Comparison of ENCODE assay signal across 7 cellular contexts in the genomic region with DNA sequence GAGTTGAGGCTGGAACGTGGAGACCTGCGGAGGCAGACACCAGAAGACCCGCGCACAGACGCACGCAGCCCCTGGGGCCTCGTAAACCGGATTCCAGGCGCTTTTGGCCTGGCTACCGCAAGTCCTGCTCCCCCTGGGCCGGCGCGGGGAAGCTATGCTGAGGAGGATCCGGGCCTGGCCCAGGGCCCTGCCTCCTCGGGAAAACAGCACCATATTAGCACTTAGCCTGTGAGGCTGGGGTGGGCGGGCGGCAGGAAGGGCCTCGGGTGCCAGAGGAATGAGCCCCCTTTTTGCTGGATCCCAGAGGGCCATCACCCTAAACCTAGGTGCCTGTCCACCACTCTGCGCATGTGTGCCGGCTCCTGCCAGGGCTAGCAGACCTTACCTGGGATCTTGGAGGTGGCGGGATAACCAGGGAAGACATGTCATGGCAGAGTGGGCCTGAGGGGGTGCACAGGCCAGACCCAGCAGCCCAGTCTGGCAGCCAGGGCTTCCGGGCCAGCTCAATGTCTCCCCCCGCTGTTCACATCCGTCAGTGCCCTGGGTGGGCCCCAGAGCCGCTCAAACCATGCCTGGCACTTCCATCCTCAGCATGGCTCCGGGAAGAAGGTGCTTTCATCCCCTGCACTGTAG. TPM values are rescaled to one million over a fixed set of nuclear protein-coding genes. Genes with fewer than 3 reads are reported as not detected.
A peak's percentile ranks its signal among the peaks of the same experiment; 100 is the strongest.
DNase-seq lines count a peak whose midpoint lies in the region; ATAC-seq and TF ChIP-seq lines count a peak whose summit lies in the region.

No MANE protein-coding gene starts in this region.

- POLR2A ChIA-PET in Panc1 (lab: Charles Lee): interaction anchor here (0.5 kb wide), 1 partner anchor 13 kb away, joined by 13 read pairs; a partner anchor contains a TSS

- H3K27me3 ChIP-seq in Panc1 (ENCODE audit: control insufficient read depth, insufficient read depth, low read length): no peaks in the 10 kb centered on the region
- no peaks in the 10 kb centered on the region for H3K27me3 ChIP-seq in adrenal gland

- no peak overlapping the region for H3K27ac Mint-ChIP-seq in stimulated activated effector memory CD8-positive, alpha-beta T cell treated with anti-CD3 and anti-CD28 coated beads, Interleukin-12 subunit alpha, Interleukin-12 subunit beta, amount 100 ng/mL, for 72 hours

- H3K9me3 ChIP-seq in Panc1 (ENCODE audit: control insufficient read depth, insufficient read depth, low read depth, low read length) (no peaks in the 10 kb centered on the region), adrenal gland (replicated peaks in 1 of 3) (no peaks in the 10 kb centered on the region)

- no peaks in the 10 kb centered on the region for H3K4me1 ChIP-seq in Panc1 (ENCODE audit: control insufficient read depth, insufficient read depth, low read length)
- H3K4me1 ChIP-seq in adrenal gland (replicated peaks in 1 of 2): peaks cover 0 to 2% of the 10 kb centered on the region in 2 donors

- TF ChIP-seq CTCF in GM12874 (IDR thresholded peaks at IDR 0.05; ENCODE audit: insufficient read depth, low read depth, low read length) (peak; percentile 51; the same call in 1 of the 2 replicates), Panc1 (IDR thresholded peaks at IDR 0.05) (no peak; the same call in 1 of the 2 replicates), adrenal gland (IDR thresholded peaks at IDR 0.05) (peak in 1 of 6 experiments; percentile 17)

- H3K9me3 Mint-ChIP-seq in stimulated activated effector memory CD8-positive, alpha-beta T cell treated with anti-CD3 and anti-CD28 coated beads, Interleukin-12 subunit alpha, Interleukin-12 subunit beta, amount 100 ng/mL, for 72 hours: no peaks in the 10 kb centered on the region

- no peak overlapping the region for H3K4me3 ChIP-seq in Panc1 (ENCODE audit: low read depth in 2 of 2, low read length in 2 of 2)
- no peak overlapping the region for H3K4me3 ChIP-seq in adrenal gland

- peaks cover 25% of the 10 kb centered on the region for H3K4me1 Mint-ChIP-seq in stimulated activated effector memory CD8-positive, alpha-beta T cell treated with anti-CD3 and anti-CD28 coated beads, Interleukin-12 subunit alpha, Interleukin-12 subunit beta, amount 100 ng/mL, for 72 hours

- intact Hi-C loops in Panc1 (cut with micrococcal nuclease; ENCODE audit: unreplicated experiment) (no loop called here), left cardiac atrium (cut with DNase I) (no loop called here), adrenal gland (cut with DNase I) (no loop called here)

- ATAC-seq in Panc1 (peak; percentile 76), left cardiac atrium (peak; percentile 36 to 45)
- ATAC-seq in stimulated activated effector memory CD8-positive, alpha-beta T cell treated with anti-CD3 and anti-CD28 coated beads, Interleukin-12 subunit alpha, Interleukin-12 subunit beta, amount 100 ng/mL, for 72 hours: peak; percentile 34

- TF ChIP-seq POLR2A in adrenal gland (IDR thresholded peaks at IDR 0.05): no peak

- BruUV-seq in Panc1 (replicated peaks; lab: Mats Ljungman, UMichigan): no TSS peak

- H3K36me3 Mint-ChIP-seq in stimulated activated effector memory CD8-positive, alpha-beta T cell treated with anti-CD3 and anti-CD28 coated beads, Interleukin-12 subunit alpha, Interleukin-12 subunit beta, amount 100 ng/mL, for 72 hours: peaks cover 31% of the 10 kb centered on the region

- 77 to 94% (median 88%) methylated on average over 13 to 26 of the region's 26 CpGs for WGBS in adrenal gland, 4 donors

- H3K27ac ChIP-seq in Panc1 (ENCODE audit: low read length) (no peak overlapping the region), adrenal gland (no peak overlapping the region)

- H3K36me3 ChIP-seq in Panc1 (ENCODE audit: control insufficient read depth, insufficient read depth, low read length) (no peaks in the 10 kb centered on the region), adrenal gland (replicated peaks in 1 of 2) (peaks cover 0 to 20% of the 10 kb centered on the region in 2 donors)

- no peak overlapping the region for H3K4me3 Mint-ChIP-seq in stimulated activated effector memory CD8-positive, alpha-beta T cell treated with anti-CD3 and anti-CD28 coated beads, Interleukin-12 subunit alpha, Interleukin-12 subunit beta, amount 100 ng/mL, for 72 hours

- no peak for DNase-seq in Panc1 (ENCODE audit: low read depth, low spot score)
- no peak for DNase-seq in left cardiac atrium
- no peak for DNase-seq in stimulated activated effector memory CD8-positive, alpha-beta T cell treated with anti-CD3 and anti-CD28 coated beads, Interleukin-12 subunit alpha, Interleukin-12 subunit beta, amount 100 ng/mL, for 72 hours (ENCODE audit: low spot score in 2 of 2)
- no peak for DNase-seq in adrenal gland
- DNase-seq in kidney glomerular epithelial cell (lab: John Stamatoyannopoulos, UW): no peak
- DNase-seq in germinal center (ENCODE audit: low spot score): no peak

- CTCF ChIA-PET in Panc1 (lab: Charles Lee): interaction anchor here (1.2 kb wide), 1 partner anchor 39 kb away, joined by 3 read pairs; no protein-coding TSS in a partner anchor

- in situ Hi-C loops in Panc1 (cut with HindIII; ENCODE audit: low pct_unique_long_range_greater_than_20kb, low sequenced_read_pairs): loop anchor here (25.0 kb wide), 1 partner anchor 239 kb away; no protein-coding TSS in a partner anchor

RNA-seq across cellular contexts. Expression of a gene that starts 7.3 kb away (rescaled TPM):
- 62.2 TPM for total RNA-seq in Panc1 (2021; ENCODE audit: unreplicated experiment)
- 64.0 TPM for polyA plus RNA-seq in Panc1 (2012; ENCODE audit: insufficient read length)
- total RNA-seq in left cardiac atrium: 10 to 100 TPM; 36.8 to 37.2 TPM
- total RNA-seq in adrenal gland: 10 to 100 TPM; 24.4 to 67.6 (median 51.3) TPM
- 100 to 1,000 TPM in 2 of 3 donors, 10 to 100 TPM in 1; 60.7 to 127 (median 119) TPM for polyA plus RNA-seq in adrenal gland

RNA-seq across cellular contexts. Expression of a gene that starts 13.1 kb away (rescaled TPM):
- total RNA-seq in Panc1 (2021; ENCODE audit: unreplicated experiment): 0.98 TPM
- 1.6 TPM for polyA plus RNA-seq in Panc1 (2012; ENCODE audit: insufficient read length)
- total RNA-seq in left cardiac atrium: 100 to 1,000 TPM; 159 to 208 TPM
- 10 to 100 TPM in 3 of 8 donors, 1 to 10 TPM in 5; 1.9 to 20.5 (median 8.3) TPM for total RNA-seq in adrenal gland
- polyA plus RNA-seq in adrenal gland: 10 to 100 TPM; 15.5 to 76.5 (median 40.9) TPM

RNA-seq across cellular contexts. Expression of a gene that starts 22.8 kb away (rescaled TPM):
- total RNA-seq in Panc1 (2021; ENCODE audit: unreplicated experiment) (39.4 TPM), left cardiac atrium (100 to 1,000 TPM in 1 of 2 donors, 10 to 100 TPM in 1; 99.4 to 105 TPM), adrenal gland (10 to 100 TPM; 51.5 to 99.7 (median 67.0) TPM)
- 60.1 TPM for polyA plus RNA-seq in Panc1 (2012; ENCODE audit: insufficient read length)
- polyA plus RNA-seq in adrenal gland: 100 to 1,000 TPM in 2 of 3 donors, 10 to 100 TPM in 1; 28.7 to 122 (median 102) TPM

RNA-seq across cellular contexts. Expression of a gene that starts 25.7 kb away (rescaled TPM):
- total RNA-seq in Panc1 (2021; ENCODE audit: unreplicated experiment) (0.85 TPM), left cardiac atrium (1 to 10 TPM; 4.5 to 5.4 TPM), adrenal gland (10 to 100 TPM in 5 of 8 donors, 1 to 10 TPM in 3; 4.2 to 28.8 (median 14.8) TPM)
- polyA plus RNA-seq in Panc1 (2012; ENCODE audit: insufficient read length): not detected
- polyA plus RNA-seq in adrenal gland: 100 to 1,000 TPM in 1 of 3 donors, 1 to 10 TPM in 2; 6.5 to 152 (median 9.0) TPM

RNA-seq across cellular contexts. Expression of a gene that starts 45.6 kb away (rescaled TPM):
- total RNA-seq in Panc1 (2021; ENCODE audit: unreplicated experiment) (10.7 TPM), left cardiac atrium (1 to 10 TPM; 5.1 to 5.4 TPM), adrenal gland (10 to 100 TPM in 4 of 8 donors, 1 to 10 TPM in 4; 6.3 to 11.8 (median 10.3) TPM)
- polyA plus RNA-seq in Panc1 (2012; ENCODE audit: insufficient read length): 5.7 TPM
- polyA plus RNA-seq in adrenal gland: 10 to 100 TPM in 1 of 3 donors, 1 to 10 TPM in 2; 3.8 to 12.0 (median 3.9) TPM

Comparison
In these comparisons a context has a peak if more than half of its experiments do, and no peak if none do; other contexts are left out.
1. RNA of a gene that starts 13.1 kb away (total RNA-seq): 159 to 208 TPM in left cardiac atrium; 1.9 to 20.5 TPM in adrenal gland and 0.98 TPM in Panc1 (single experiment); every median in the first group is over 4 times any median in the second.
2. Peak in every context shown above with its lines, with median percentiles within 50 percentile points of each other: ATAC-seq.